ENCODE assay signal across 12 cellular contexts in the genomic region with DNA sequence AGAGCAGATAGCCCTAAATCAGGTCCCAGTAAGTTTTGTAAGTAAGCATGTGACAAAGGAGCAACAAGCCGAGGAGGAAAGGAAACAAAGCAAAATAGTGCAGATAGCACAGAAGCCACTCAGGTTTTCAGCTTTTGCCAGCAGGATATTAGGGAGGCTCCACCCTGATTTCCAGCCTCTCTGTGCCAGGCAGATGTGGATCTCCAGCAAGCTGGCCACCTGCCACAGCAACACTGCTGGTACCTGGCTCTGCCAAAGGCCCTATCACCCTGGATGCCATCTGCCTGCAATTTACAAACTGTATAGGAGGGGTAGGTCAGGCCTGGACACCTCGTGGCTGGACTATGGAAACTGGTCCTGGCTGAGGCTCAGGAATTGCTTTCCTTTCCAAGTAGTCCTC. TPM values are rescaled to one million over a fixed set of nuclear protein-coding genes. Genes with fewer than 3 reads are reported as not detected.
DNase-seq lines count a peak whose midpoint lies in the region; ATAC-seq and TF ChIP-seq lines count a peak whose summit lies in the region.
"Had no signal": no experiment of that assay in that cellular context is flagged by ENCODE, and none has a peak within 500 bp of the region (broad histone marks: within the 10 kb centered on the region; RNA-seq: fewer than 3 reads in every experiment).

No MANE protein-coding gene starts in this region.

- no peak for TF ChIP-seq EP300 in SK-N-SH (IDR thresholded peaks at IDR 0.05; ENCODE audit: borderline replicate concordance in 1 of 2, low read depth in 1 of 2, low read length in 1 of 2)

- peak; percentile 48 for DNase-seq in SK-N-SH
- DNase-seq in NCI-H2029 (lab: John Stamatoyannopoulos, UW) = peak; percentile 68
- DNase-seq in sciatic nerve (ENCODE audit: low spot score) = no peak
- DNase-seq in kidney glomerular epithelial cell (lab: John Stamatoyannopoulos, UW) = no peak
- no peak for DNase-seq in left lung
- no peak for DNase-seq in endodermal cell
- DNase-seq: activated gamma-delta T cell treated with Interleukin-2 at 50 U/mL for 16 hours, NCI-H1436 treated with DMSO at 0.1 percent for 48 hours, occipital lobe, stomach had no signal

- H3K36me3 Mint-ChIP-seq in endodermal cell (ENCODE audit: low read depth) = no peaks in the 10 kb centered on the region

- no peaks in the 10 kb centered on the region for H3K9me3 Mint-ChIP-seq in endodermal cell

- no peak overlapping the region for H2AFZ ChIP-seq in SK-N-SH (ENCODE audit: low read depth)

- WGBS in SK-N-SH (ENCODE audit: low lambda C conversion rate) = 58% methylated on average over 2 of the region's 2 CpGs
- WGBS in endodermal cell (ENCODE audit: insufficient coverage in 1 of 2, insufficient read length in 1 of 2), 2 experiments = 96 to 100% methylated on average over 1 to 2 of the region's 2 CpGs

- H3K4me3 Mint-ChIP-seq in endodermal cell = no peak overlapping the region

- H4K20me1 ChIP-seq in SK-N-SH (ENCODE audit: insufficient read depth) = no peaks in the 10 kb centered on the region

- no peak for TF ChIP-seq RAD21 in SK-N-SH (IDR thresholded peaks at IDR 0.05; ENCODE audit: low read length)

- no peaks in the 10 kb centered on the region for H3K79me2 ChIP-seq in SK-N-SH (ENCODE audit: insufficient read depth)

- no peaks in the 10 kb centered on the region for H3K36me3 ChIP-seq in SK-N-SH (replicated peaks in 1 of 2; ENCODE audit: control insufficient read depth in 1 of 2, insufficient read depth in 2 of 2, low read length in 1 of 2)
- no peaks in the 10 kb centered on the region for H3K36me3 ChIP-seq in left lung
- no peaks in the 10 kb centered on the region for H3K36me3 ChIP-seq in endodermal cell (ENCODE audit: control insufficient read depth, insufficient read depth, low read length)
- H3K36me3 ChIP-seq: stomach had no signal

- CTCF ChIA-PET in SK-N-SH (lab: Yijun Ruan, JAX) = interaction anchor here (15.2 kb wide), 1 partner anchor 24 kb away, joined by 143 read pairs; no protein-coding TSS in a partner anchor

- H3K27ac ChIP-seq in SK-N-SH (ENCODE audit: low read depth in 2 of 2, low read length in 1 of 2) = peak overlapping the region in 1 of 2 experiments; percentile 39; a peak in 2 of 4 replicates
- peak overlapping the region; percentile 79 for H3K27ac ChIP-seq in VCaP
- no peak overlapping the region for H3K27ac ChIP-seq in left lung
- H3K27ac ChIP-seq in endodermal cell (ENCODE audit: low read depth, low read length) = no peak overlapping the region

- H3K9me3 ChIP-seq in SK-N-SH (no peaks in the 10 kb centered on the region), left lung (no peaks in the 10 kb centered on the region), endodermal cell (ENCODE audit: control insufficient read depth, low read length) (no peaks in the 10 kb centered on the region)
- H3K9me3 ChIP-seq: stomach had no signal

- TF ChIP-seq CTCF in SK-N-SH (IDR thresholded peaks at IDR 0.05) (no peak), VCaP (conservative IDR thresholded peaks at IDR 0.05) (no peak), left lung (IDR thresholded peaks at IDR 0.05) (no peak), endodermal cell (conservative IDR thresholded peaks at IDR 0.05) (no peak)

- POLR2A ChIA-PET in SK-N-SH (lab: Yijun Ruan, JAX) = no interaction called here

- no peak overlapping the region for H3K27ac Mint-ChIP-seq in endodermal cell

- ATAC-seq in SK-N-SH treated with all-trans-retinoic acid at 6 μM for 48 hours (no peak), sciatic nerve (peak; percentile 4), left lung (no peak)

- H3K27me3 ChIP-seq in SK-N-SH (ENCODE audit: insufficient read depth) (no peaks in the 10 kb centered on the region), left lung (no peaks in the 10 kb centered on the region), endodermal cell (ENCODE audit: control insufficient read depth, insufficient read depth, low read length, poor library complexity, severe bottlenecking) (no peaks in the 10 kb centered on the region)
- H3K27me3 ChIP-seq: stomach had no signal

- H3K4me2 ChIP-seq in SK-N-SH = no peak overlapping the region

- peaks cover 2% of the 10 kb centered on the region for H3K4me1 Mint-ChIP-seq in endodermal cell

- intact Hi-C loops in sciatic nerve (cut with DNase I) = no loop called here
- intact Hi-C loops in left lung (cut with DNase I) = no loop called here

- H3F3A ChIP-seq in SK-N-SH (replicated peaks; ENCODE audit: insufficient read depth) = no peaks in the 10 kb centered on the region

- H3K9ac ChIP-seq in SK-N-SH = no peak overlapping the region
- no peak overlapping the region for H3K9ac ChIP-seq in endodermal cell (ENCODE audit: extremely low read depth, low read length, poor library complexity, severe bottlenecking)

- H3K4me3 ChIP-seq in SK-N-SH (ENCODE audit: low read depth in 2 of 2, low read length in 1 of 2) (no peak overlapping the region), left lung (no peak overlapping the region), endodermal cell (ENCODE audit: low read length) (no peak overlapping the region)
- H3K4me3 ChIP-seq: stomach had no signal

- H3K4me1 ChIP-seq in SK-N-SH (ENCODE audit: control insufficient read depth in 1 of 2, insufficient read depth in 2 of 2, low read depth in 1 of 2, low read length in 1 of 2) (peaks cover 7% of the 10 kb centered on the region in 2 experiments; a peak in 3 of 4 replicates), left lung (peaks cover 7 to 9% of the 10 kb centered on the region in 2 donors), endodermal cell (ENCODE audit: control insufficient read depth, insufficient read depth, low read length) (no peaks in the 10 kb centered on the region)

- no peaks in the 10 kb centered on the region for H3K9me2 ChIP-seq in SK-N-SH

- H3K27me3 Mint-ChIP-seq in endodermal cell (ENCODE audit: insufficient read depth) = no peaks in the 10 kb centered on the region

TF ChIP-seq in SK-N-SH, 30 proteins besides CTCF, POLR2A, EP300 and RAD21:
- TF ChIP-seq EZH2phosphoT487 (IDR thresholded peaks at IDR 0.05; ENCODE audit: borderline replicate concordance, low read depth) (no peak), GATA2 (CRISPR knock-in tag; IDR thresholded peaks at IDR 0.05) (peak; percentile 49), TEAD4 (IDR thresholded peaks at IDR 0.05; ENCODE audit: borderline replicate concordance, insufficient read depth) (no peak), RXRA (IDR thresholded peaks at IDR 0.05; ENCODE audit: borderline replicate concordance, low read depth) (no peak), YY1 (IDR thresholded peaks at IDR 0.05; ENCODE audit: low read depth) (no peak)
- TF ChIP-seq, protein P1, sequence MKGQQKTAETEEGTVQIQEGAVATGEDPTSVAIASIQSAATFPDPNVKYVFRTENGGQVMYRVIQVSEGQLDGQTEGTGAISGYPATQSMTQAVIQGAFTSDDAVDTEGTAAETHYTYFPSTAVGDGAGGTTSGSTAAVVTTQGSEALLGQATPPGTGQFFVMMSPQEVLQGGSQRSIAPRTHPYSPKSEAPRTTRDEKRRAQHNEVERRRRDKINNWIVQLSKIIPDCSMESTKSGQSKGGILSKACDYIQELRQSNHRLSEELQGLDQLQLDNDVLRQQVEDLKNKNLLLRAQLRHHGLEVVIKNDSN (IDR thresholded peaks at IDR 0.05; ENCODE audit: borderline replicate concordance, low read depth) = no peak

TF ChIP-seq in SK-N-SH treated with all-trans-retinoic acid at 6 μM for 48 hours, 23 proteins besides CTCF, POLR2A, EP300 and RAD21:
- TF ChIP-seq RARB (CRISPR knock-in tag; IDR thresholded peaks at IDR 0.05) = no peak

RNA-seq across cellular contexts. Expression of gene NNMT, which starts 12.2 kb away (rescaled TPM):
- polyA plus RNA-seq in SK-N-SH (2012; rRNA removed) = 84.6 and 106 TPM in 2 replicates
- 90.6 and 92.0 TPM in 2 replicates for polyA plus RNA-seq in SK-N-SH (2012; cell fraction: cytosol; rRNA removed)
- 109 and 183 TPM in 2 replicates for polyA plus RNA-seq in SK-N-SH (2012; cell fraction: nucleus; rRNA removed)
- total RNA-seq in sciatic nerve (322 TPM), left lung (100 to 1,000 TPM; 165 to 244 TPM), endodermal cell (not detected)
- 4.1 TPM for polyA plus RNA-seq in endodermal cell (2013, experiment 1 of 2)
- polyA plus RNA-seq in endodermal cell (2013, experiment 2 of 2) = 4.0 TPM
- total RNA-seq: occipital lobe had no signal

Comparison
In these comparisons a context has a peak if more than half of its experiments do, and no peak if none do; other contexts are left out.
1. DNase-seq: peak in SK-N-SH (single experiment) and NCI-H2029 (single experiment); none in sciatic nerve (single experiment), kidney glomerular epithelial cell (single experiment), left lung (0 of 2) and endodermal cell (single experiment).
2. RNA of gene NNMT, which starts 12.2 kb away (total RNA-seq): 322 TPM in sciatic nerve (single experiment) and 165 to 244 TPM in left lung; not detected in endodermal cell; every median in the first group is over 100 times any median in the second.